Comparison of ENCODE assay signal across 22 cellular contexts in the genomic region with DNA sequence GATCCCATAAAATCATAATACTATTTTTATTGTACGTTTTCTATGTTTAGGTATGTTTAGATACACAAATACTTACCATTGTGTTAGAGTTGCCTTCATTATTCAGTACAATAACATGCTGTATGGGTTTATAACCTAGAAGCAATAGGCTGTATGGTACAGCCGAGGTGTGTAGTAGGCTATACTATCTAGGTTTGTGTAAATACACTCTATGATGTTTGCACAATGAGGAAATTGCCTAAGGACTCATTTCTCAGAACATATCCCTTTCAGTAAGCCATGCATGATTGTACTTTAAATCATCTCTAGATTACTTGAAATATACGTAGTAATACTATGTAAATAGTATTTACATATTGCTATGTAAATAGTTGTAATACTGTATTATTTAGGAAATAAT.
DNase-seq lines count a peak whose midpoint lies in the region; ATAC-seq, FAIRE-seq and TF ChIP-seq lines count a peak whose summit lies in the region.
"Had no signal": no experiment of that assay in that cellular context is flagged by ENCODE, and none has a peak within 500 bp of the region (broad histone marks: within the 10 kb centered on the region; RNA-seq: fewer than 3 reads in every experiment).

No MANE protein-coding gene starts in this region.

- H3K36me3 Mint-ChIP-seq in T-helper 2 cell treated with Interferon-gamma antibody and Interleukin-4, amounts not matched to agents 5 μg/mL and 100 μg/mL, for 36 hours (ENCODE audit: low read depth): no peaks in the 10 kb centered on the region

- H3K27me3 Mint-ChIP-seq in T-helper 2 cell treated with Interferon-gamma antibody and Interleukin-4, amounts not matched to agents 5 μg/mL and 100 μg/mL, for 36 hours (ENCODE audit: low read depth): peaks cover 15% of the 10 kb centered on the region

- H3K27ac ChIP-seq in RWPE2 (ENCODE audit: poor library complexity, severe bottlenecking): no peak overlapping the region
- no peak overlapping the region for H3K27ac ChIP-seq in small intestine (ENCODE audit: low read depth in 1 of 2, low read length in 1 of 2)
- H3K27ac ChIP-seq: 22Rv1, Peyer's patch had no signal

- H3K4me3 ChIP-seq in RWPE2 (ENCODE audit: severe bottlenecking): no peak overlapping the region
- H3K4me3 ChIP-seq in small intestine (ENCODE audit: low read depth in 1 of 2, low read length in 2 of 2): no peak overlapping the region
- H3K4me3 ChIP-seq: GM12878, GM23338, Peyer's patch had no signal

- no peak overlapping the region for H3K4me3 Mint-ChIP-seq in T-helper 2 cell treated with Interferon-gamma antibody and Interleukin-4, amounts not matched to agents 5 μg/mL and 100 μg/mL, for 36 hours
- H3K4me3 Mint-ChIP-seq: B cell, GM23338, IgD-negative memory B cell had no signal

- 0 out of 3 replicates have a peak, but pooled peaks have one; percentile 25 for ATAC-seq in RWPE2 (ENCODE audit: low read depth)
- ATAC-seq: GM12878, Right ventricle myocardium inferior had no signal

- FAIRE-seq in small intestine (lab: Jason Lieb, UNC): no peak
- FAIRE-seq: GM12878, HTR-8/SVneo had no signal

- H3K9me3 ChIP-seq in RWPE2 (ENCODE audit: severe bottlenecking) (no peaks in the 10 kb centered on the region), small intestine (ENCODE audit: control insufficient read depth, low read depth) (no peaks in the 10 kb centered on the region)
- H3K9me3 ChIP-seq: Peyer's patch had no signal

- H3K4me1 ChIP-seq in RWPE2 (ENCODE audit: insufficient read depth, poor library complexity, severe bottlenecking): no peaks in the 10 kb centered on the region
- no peaks in the 10 kb centered on the region for H3K4me1 ChIP-seq in small intestine (ENCODE audit: control insufficient read depth in 2 of 2, insufficient read depth in 1 of 2, low read depth in 1 of 2, low read length in 1 of 2)
- H3K4me1 ChIP-seq: Peyer's patch had no signal

- no peak for TF ChIP-seq CTCF in RWPE2 (IDR thresholded peaks at IDR 0.05; ENCODE audit: poor library complexity, severe bottlenecking)

- H3K4me1 Mint-ChIP-seq in T-helper 2 cell treated with Interferon-gamma antibody and Interleukin-4, amounts not matched to agents 5 μg/mL and 100 μg/mL, for 36 hours (ENCODE audit: low read depth): no peaks in the 10 kb centered on the region
- H3K4me1 Mint-ChIP-seq: B cell, IgD-negative memory B cell had no signal

- 51 to 68% (median 62%) methylated on average over 3 of the region's 3 CpGs for WGBS in small intestine, 3 donors

- H3K27ac Mint-ChIP-seq in T-helper 2 cell treated with Interferon-gamma antibody and Interleukin-4, amounts not matched to agents 5 μg/mL and 100 μg/mL, for 36 hours: no peak overlapping the region
- H3K27ac Mint-ChIP-seq: B cell, GM23338, IgD-negative memory B cell had no signal

- peak; percentile 8 for DNase-seq in NCI-H1436 treated with DMSO at 0.1 percent for 48 hours (lab: John Stamatoyannopoulos, UW)
- DNase-seq in NCI-H1436 (lab: John Stamatoyannopoulos, UW): no peak
- DNase-seq in NCI-H526 treated with DMSO at 0.1 percent for 48 hours (lab: John Stamatoyannopoulos, UW): peak; percentile 38
- no peak for DNase-seq in RWPE2 (ENCODE audit: low spot score)
- peak; percentile 7 for DNase-seq in small intestine
- DNase-seq in AG08395 (ENCODE audit: low spot score): no peak
- no peak for DNase-seq in T-helper 2 cell treated with Interferon-gamma antibody and Interleukin-4, amounts not matched to agents 5 μg/mL and 100 μg/mL, for 36 hours (ENCODE audit: low spot score)
- DNase-seq in central memory CD4-positive, alpha-beta T cell: no peak
- DNase-seq: COR-L47, DMS 273 treated with DMSO at 0.1 percent for 48 hours, EL, HCEC 1CT, NCI-H1092 treated with DMSO at 0.1 percent for 48 hours, NCI-H1694, Peyer's patch had no signal

- no peaks in the 10 kb centered on the region for H3K27me3 ChIP-seq in RWPE2 (ENCODE audit: insufficient read depth, poor library complexity, severe bottlenecking)
- H3K27me3 ChIP-seq in small intestine (ENCODE audit: control insufficient read depth in 2 of 2, insufficient read depth in 2 of 2, low read length in 2 of 2): no peaks in the 10 kb centered on the region
- H3K27me3 ChIP-seq: Peyer's patch had no signal

- H3K9me3 Mint-ChIP-seq in T-helper 2 cell treated with Interferon-gamma antibody and Interleukin-4, amounts not matched to agents 5 μg/mL and 100 μg/mL, for 36 hours: no peaks in the 10 kb centered on the region
- H3K9me3 Mint-ChIP-seq: GM23338 had no signal

- H3K36me3 ChIP-seq in RWPE2 (ENCODE audit: low read depth) (no peaks in the 10 kb centered on the region), small intestine (ENCODE audit: control insufficient read depth in 2 of 2, insufficient read depth in 2 of 2, low read length in 2 of 2) (no peaks in the 10 kb centered on the region)
- H3K36me3 ChIP-seq: Peyer's patch had no signal

Comparison
In these comparisons a context has a peak if more than half of its experiments do, and no peak if none do; other contexts are left out.
1. DNase-seq: peak in NCI-H1436 treated with DMSO at 0.1 percent for 48 hours (single experiment), NCI-H526 treated with DMSO at 0.1 percent for 48 hours (single experiment) and small intestine (single experiment); none in NCI-H1436 (single experiment), RWPE2 (single experiment), AG08395 (single experiment), T-helper 2 cell treated with Interferon-gamma antibody and Interleukin-4, amounts not matched to agents 5 μg/mL and 100 μg/mL, for 36 hours (single experiment) and central memory CD4-positive, alpha-beta T cell (single experiment).